Comparison of ENCODE assay signal across 10 cellular contexts in genomic region chr5:101590384-101590783, GRCh38.
DNase-seq lines count a peak whose midpoint lies in the region; ATAC-seq and TF ChIP-seq lines count a peak whose summit lies in the region.
"Had no signal": no experiment of that assay in that cellular context is flagged by ENCODE, and none has a peak within 500 bp of the region (broad histone marks: within the 10 kb centered on the region; RNA-seq: fewer than 3 reads in every experiment).

No MANE protein-coding gene starts in this region.

- TF ChIP-seq POLR2A in gastroesophageal sphincter (IDR thresholded peaks at IDR 0.05) (no peak), stomach (IDR thresholded peaks at IDR 0.05) (no peak)

- no peak overlapping the region; the same call in 1 of the 2 replicates for H3K27ac Mint-ChIP-seq in WTC11

- H3K4me1 Mint-ChIP-seq in WTC11: peaks cover 5% of the 10 kb centered on the region; the same call in 1 of the 2 replicates

- peaks cover 3% of the 10 kb centered on the region; the same call in 1 of the 2 replicates for H3K36me3 Mint-ChIP-seq in WTC11

- H3K36me3 ChIP-seq in osteoblast (ENCODE audit: insufficient read depth, low read length): no peaks in the 10 kb centered on the region
- no peaks in the 10 kb centered on the region for H3K36me3 ChIP-seq in gastroesophageal sphincter
- H3K36me3 ChIP-seq in effector memory CD4-positive, alpha-beta T cell (ENCODE audit: control insufficient read depth, insufficient read depth, low read length): no peaks in the 10 kb centered on the region
- H3K36me3 ChIP-seq in stomach: no peaks in the 10 kb centered on the region

- H3K9me3 Mint-ChIP-seq in WTC11: peaks cover 27% of the 10 kb centered on the region

- no peak overlapping the region for H3K27ac ChIP-seq in osteoblast (ENCODE audit: low read depth, low read length)
- H3K27ac ChIP-seq in gastroesophageal sphincter: no peak overlapping the region
- no peak overlapping the region for H3K27ac ChIP-seq in effector memory CD4-positive, alpha-beta T cell (ENCODE audit: insufficient read depth, low read length, poor library complexity, severe bottlenecking)
- H3K27ac ChIP-seq in stomach: no peak overlapping the region

- TF ChIP-seq CTCF in GM12864 (IDR thresholded peaks at IDR 0.05; ENCODE audit: low read depth, low read length, missing control alignments) (peak; percentile 39), WTC11 (IDR thresholded peaks at IDR 0.05) (peak; percentile 46; the same call in 1 of the 2 replicates), osteoblast (IDR thresholded peaks at IDR 0.05; ENCODE audit: extremely low read depth, low read depth, low read length) (peak; percentile 31), gastroesophageal sphincter (IDR thresholded peaks at IDR 0.05) (peak in 1 of 4 experiments; percentile 9), stomach (IDR thresholded peaks at IDR 0.05) (peak in 1 of 7 experiments; percentile 10)

- H3K4me3 Mint-ChIP-seq in WTC11: no peak overlapping the region

- POLR2A ChIA-PET in WTC11 (lab: Charles Lee): no interaction called here

- no peak overlapping the region for H2AFZ ChIP-seq in osteoblast (ENCODE audit: low read length)

- H3K4me3 ChIP-seq in GM12864 (ENCODE audit: low read depth, low read length) (no peak overlapping the region), osteoblast (ENCODE audit: insufficient read depth, low read length) (no peak overlapping the region), gastroesophageal sphincter (no peak overlapping the region), stomach (no peak overlapping the region)
- no peak overlapping the region for H3K4me3 ChIP-seq in effector memory CD4-positive, alpha-beta T cell (ENCODE audit: insufficient read depth, low read depth, low read length, poor library complexity, severe bottlenecking)

- CTCF ChIA-PET in WTC11 (lab: Charles Lee): no interaction called here

- ATAC-seq in HG03378 (IDR thresholded peaks at IDR 0.05; ENCODE audit: unreplicated experiment) (peak; percentile 68), WTC11 (peak; percentile 86), gastroesophageal sphincter (no peak)

- TF ChIP-seq EP300 in gastroesophageal sphincter (IDR thresholded peaks at IDR 0.05) (no peak), stomach (IDR thresholded peaks at IDR 0.05) (no peak)

- intact Hi-C loops in stomach (cut with DNase I; ENCODE audit: low total_unique reads): no loop called here

- no peaks in the 10 kb centered on the region for H3K27me3 Mint-ChIP-seq in WTC11 (ENCODE audit: low read depth)

- H3K4me2 ChIP-seq in osteoblast (ENCODE audit: insufficient read depth, low read length): no peak overlapping the region

- no peaks in the 10 kb centered on the region for H4K20me1 ChIP-seq in osteoblast (ENCODE audit: insufficient read depth, low read length)

- H3K4me1 ChIP-seq in osteoblast (ENCODE audit: insufficient read depth, low read length) (no peaks in the 10 kb centered on the region), gastroesophageal sphincter (no peaks in the 10 kb centered on the region), stomach (no peaks in the 10 kb centered on the region)
- no peaks in the 10 kb centered on the region for H3K4me1 ChIP-seq in effector memory CD4-positive, alpha-beta T cell (ENCODE audit: control insufficient read depth, insufficient read depth, low read length, poor library complexity, severe bottlenecking)

- H3K9me3 ChIP-seq in osteoblast (ENCODE audit: low read depth, low read length) (no peaks in the 10 kb centered on the region), gastroesophageal sphincter (peaks cover 0 to 8% (median 0%) of the 10 kb centered on the region in 3 donors), stomach (peaks cover 0 to 9% (median 7%) of the 10 kb centered on the region in 4 donors)
- H3K9me3 ChIP-seq in effector memory CD4-positive, alpha-beta T cell (ENCODE audit: control insufficient read depth, low read length): no peaks in the 10 kb centered on the region

- DNase-seq in GM12864 (ENCODE audit: low read depth) (no peak), WTC11 (ENCODE audit: low spot score) (peak; percentile 21), osteoblast (ENCODE audit: insufficient read length, low spot score, missing footprints) (peak; percentile 48), stomach (no peak)
- no peak for DNase-seq in effector memory CD4-positive, alpha-beta T cell
- DNase-seq: cortex of kidney; stimulated activated naive CD4-positive, alpha-beta T cell treated with Interleukin-2 at 50 U/mL for 16 hours; T-helper 1 cell had no signal

- 50% methylated on average over 1 of the region's 1 CpG; no CpG with 5 or more reads in 1 of the 2 donors for WGBS in gastroesophageal sphincter (ENCODE audit: low coverage in 1 of 2), 2 donors
- 29 to 50% (median 42%) methylated on average over 1 of the region's 1 CpG for WGBS in stomach, 5 donors

- H3K79me2 ChIP-seq in osteoblast (ENCODE audit: insufficient read depth, low read length): no peaks in the 10 kb centered on the region

- H3K27me3 ChIP-seq in osteoblast (ENCODE audit: insufficient read depth, low read length) (no peaks in the 10 kb centered on the region), gastroesophageal sphincter (no peaks in the 10 kb centered on the region), stomach (no peaks in the 10 kb centered on the region)
- H3K27me3 ChIP-seq in effector memory CD4-positive, alpha-beta T cell (replicated peaks; ENCODE audit: control insufficient read depth, insufficient read depth, low read length, poor library complexity, severe bottlenecking): no peaks in the 10 kb centered on the region

TF ChIP-seq in WTC11, 78 proteins besides CTCF, POLR2A, EP300 and RAD21:
- no peak for TF ChIP-seq SP1 (CRISPR knock-in tag; conservative IDR thresholded peaks at IDR 0.05)
- TF ChIP-seq, protein P1, sequence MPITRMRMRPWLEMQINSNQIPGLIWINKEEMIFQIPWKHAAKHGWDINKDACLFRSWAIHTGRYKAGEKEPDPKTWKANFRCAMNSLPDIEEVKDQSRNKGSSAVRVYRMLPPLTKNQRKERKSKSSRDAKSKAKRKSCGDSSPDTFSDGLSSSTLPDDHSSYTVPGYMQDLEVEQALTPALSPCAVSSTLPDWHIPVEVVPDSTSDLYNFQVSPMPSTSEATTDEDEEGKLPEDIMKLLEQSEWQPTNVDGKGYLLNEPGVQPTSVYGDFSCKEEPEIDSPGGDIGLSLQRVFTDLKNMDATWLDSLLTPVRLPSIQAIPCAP (CRISPR knock-in tag; IDR thresholded peaks at IDR 0.05): no peak
- TF ChIP-seq TEAD4 (CRISPR knock-in tag; IDR thresholded peaks at IDR 0.05): no peak
- no peak for TF ChIP-seq NR3C1 (CRISPR knock-in tag; conservative IDR thresholded peaks at IDR 0.05; ENCODE audit: low read depth)
- no peak for TF ChIP-seq RORB (CRISPR knock-in tag; IDR thresholded peaks at IDR 0.05)

Comparison
In these comparisons a context has a peak if more than half of its experiments do, and no peak if none do; other contexts are left out.
1. DNase-seq: peak in WTC11 (single experiment) and osteoblast (single experiment); none in GM12864 (single experiment), effector memory CD4-positive, alpha-beta T cell (0 of 3) and stomach (single experiment).